ENCODE assay signal across 1 cellular context in genomic region chr6:33577718-33578117, GRCh38.
TF ChIP-seq lines count a peak whose summit lies in the region.

No MANE protein-coding gene starts in this region.

TF ChIP-seq in HepG2, 621 proteins besides CTCF, POLR2A, EP300 and RAD21:
- TF ChIP-seq THAP8 (CRISPR knock-in tag; IDR thresholded peaks at IDR 0.05; ENCODE audit: borderline replicate concordance) = no peak
- TF ChIP-seq NFE2L1 (CRISPR knock-in tag; IDR thresholded peaks at IDR 0.05; ENCODE audit: borderline replicate concordance) = no peak
- TF ChIP-seq ZNF761 (CRISPR knock-in tag; conservative IDR thresholded peaks at IDR 0.05) = no peak
- no peak for TF ChIP-seq STAT6 (CRISPR knock-in tag; IDR thresholded peaks at IDR 0.05; ENCODE audit: borderline replicate concordance)
- TF ChIP-seq ZNF354B (CRISPR knock-in tag; IDR thresholded peaks at IDR 0.05) = no peak
- no peak for TF ChIP-seq THAP11 (CRISPR knock-in tag; IDR thresholded peaks at IDR 0.05)
- TF ChIP-seq MAZ (IDR thresholded peaks at IDR 0.05; ENCODE audit: borderline replicate concordance, low read depth, low read length) = no peak
- TF ChIP-seq MAZ (CRISPR knock-in tag; IDR thresholded peaks at IDR 0.05; ENCODE audit: low read depth) = no peak
- no peak for TF ChIP-seq DPF2 (CRISPR knock-in tag; IDR thresholded peaks at IDR 0.05; ENCODE audit: borderline replicate concordance, low read depth)
- TF ChIP-seq ZNF660 (CRISPR knock-in tag; IDR thresholded peaks at IDR 0.05; ENCODE audit: borderline replicate concordance, low read depth) = no peak
